In the genomic region with DNA sequence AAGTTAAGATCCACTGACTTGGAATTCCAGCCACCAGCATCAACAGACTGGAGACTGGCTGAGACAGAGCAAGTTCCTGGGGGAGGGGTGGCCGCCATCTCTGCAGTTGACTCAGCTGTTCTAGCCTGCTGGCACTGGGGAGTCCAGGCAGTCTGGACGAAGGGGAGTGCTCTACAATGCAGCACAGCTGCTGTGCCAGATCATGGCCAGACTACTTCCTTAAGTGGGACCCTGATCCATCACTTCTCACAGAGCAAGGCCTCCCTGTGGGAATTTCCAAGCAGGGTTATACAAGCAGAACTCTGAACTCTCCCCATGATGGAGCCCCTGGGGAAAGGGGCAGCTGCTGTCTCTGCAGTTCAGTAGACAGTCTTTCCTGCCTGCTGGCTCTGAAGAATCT, we compare ENCODE assay signal across 10 cellular contexts. TPM values are rescaled to one million over a fixed set of nuclear protein-coding genes. Genes with fewer than 3 reads are reported as not detected.
A peak's percentile ranks its signal among the peaks of the same experiment; 100 is the strongest.
DNase-seq lines count a peak whose midpoint lies in the region; ATAC-seq and TF ChIP-seq lines count a peak whose summit lies in the region.
"Had no signal": no experiment of that assay in that cellular context is flagged by ENCODE, and none has a peak within 500 bp of the region (broad histone marks: within the 10 kb centered on the region; RNA-seq: fewer than 3 reads in every experiment).

No MANE protein-coding gene starts in this region.

- H3K27ac Mint-ChIP-seq in osteocyte (ENCODE audit: unreplicated experiment) = peak overlapping the region; percentile 76
- no peak overlapping the region for H3K27ac Mint-ChIP-seq in stimulated activated memory B cell treated with anti-CD40 and anti-IgM and Interleukin-4, amounts not matched to agents 10 μg/mL and 1 μg/mL and 100 μg/mL, for 72 hours

- no peak for ATAC-seq in stimulated activated memory B cell treated with anti-CD40 and anti-IgM and Interleukin-4, amounts not matched to agents 10 μg/mL and 1 μg/mL and 100 μg/mL, for 72 hours
- ATAC-seq in HG03159 (IDR thresholded peaks at IDR 0.05; ENCODE audit: unreplicated experiment) = no peak

- peaks cover 38% of the 10 kb centered on the region for H3K36me3 Mint-ChIP-seq in osteocyte (ENCODE audit: unreplicated experiment)
- peaks cover 7% of the 10 kb centered on the region for H3K36me3 Mint-ChIP-seq in stimulated activated memory B cell treated with anti-CD40 and anti-IgM and Interleukin-4, amounts not matched to agents 10 μg/mL and 1 μg/mL and 100 μg/mL, for 72 hours

- no peak overlapping the region for H3K4me3 Mint-ChIP-seq in osteocyte (ENCODE audit: unreplicated experiment)
- H3K4me3 Mint-ChIP-seq in stimulated activated memory B cell treated with anti-CD40 and anti-IgM and Interleukin-4, amounts not matched to agents 10 μg/mL and 1 μg/mL and 100 μg/mL, for 72 hours = no peak overlapping the region

- peaks cover 15% of the 10 kb centered on the region for H3K4me1 Mint-ChIP-seq in osteocyte (ENCODE audit: unreplicated experiment)
- H3K4me1 Mint-ChIP-seq in stimulated activated memory B cell treated with anti-CD40 and anti-IgM and Interleukin-4, amounts not matched to agents 10 μg/mL and 1 μg/mL and 100 μg/mL, for 72 hours = no peaks in the 10 kb centered on the region

- no peaks in the 10 kb centered on the region for H3K27me3 Mint-ChIP-seq in osteocyte (ENCODE audit: unreplicated experiment)
- peaks cover 32% of the 10 kb centered on the region for H3K27me3 Mint-ChIP-seq in stimulated activated memory B cell treated with anti-CD40 and anti-IgM and Interleukin-4, amounts not matched to agents 10 μg/mL and 1 μg/mL and 100 μg/mL, for 72 hours

- TF ChIP-seq CTCF in osteocyte (IDR thresholded peaks at IDR 0.05) = no peak
- TF ChIP-seq CTCF in GM20000 (IDR thresholded peaks at IDR 0.05; ENCODE audit: extremely low read depth, missing control alignments) = no peak

- peak; percentile 15 for DNase-seq in EL
- DNase-seq in SHP77 treated with DMSO at 0.1 percent for 48 hours (lab: John Stamatoyannopoulos, UW) = peak; percentile 15
- DNase-seq in glomerular visceral epithelial cell (ENCODE audit: extremely low spot score) = peak; percentile 71
- DNase-seq in osteocyte (ENCODE audit: extremely low spot score, unreplicated experiment) = no peak
- no peak for DNase-seq in SKM-1 treated with dmso at 0.1 percent for 144 hours (lab: John Stamatoyannopoulos, UW; ENCODE audit: unreplicated experiment)
- DNase-seq in GM20000 (ENCODE audit: low spot score) = no peak
- DNase-seq: DMS153, NCI-H1930 had no signal

- H3K9me3 Mint-ChIP-seq in osteocyte (ENCODE audit: unreplicated experiment) = peaks cover 33% of the 10 kb centered on the region
- peaks cover 20% of the 10 kb centered on the region for H3K9me3 Mint-ChIP-seq in stimulated activated memory B cell treated with anti-CD40 and anti-IgM and Interleukin-4, amounts not matched to agents 10 μg/mL and 1 μg/mL and 100 μg/mL, for 72 hours

RNA-seq across cellular contexts. Expression of a gene that starts 35.2 kb away (rescaled TPM):
- total RNA-seq in osteocyte = 16.1 and 18.5 TPM in 2 replicates

RNA-seq across cellular contexts. Expression of a gene that starts 44.9 kb away (rescaled TPM):
- 1.5 and 1.9 TPM in 2 replicates for total RNA-seq in osteocyte

Comparison
In these comparisons a context has a peak if more than half of its experiments do, and no peak if none do; other contexts are left out.
1. DNase-seq: peak in EL (single experiment), SHP77 treated with DMSO at 0.1 percent for 48 hours (single experiment) and glomerular visceral epithelial cell (single experiment); none in osteocyte (single experiment), SKM-1 treated with dmso at 0.1 percent for 144 hours (single experiment) and GM20000 (single experiment).